Comparison of ENCODE assay signal across 20 cellular contexts in genomic region chr5:135441256-135441915, GRCh38. TPM values are rescaled to one million over a fixed set of nuclear protein-coding genes. Genes with fewer than 3 reads are reported as not detected.
DNase-seq lines count a peak whose midpoint lies in the region; ATAC-seq and TF ChIP-seq lines count a peak whose summit lies in the region.
"Had no signal": no experiment of that assay in that cellular context is flagged by ENCODE, and none has a peak within 500 bp of the region (broad histone marks: within the 10 kb centered on the region; RNA-seq: fewer than 3 reads in every experiment).

No MANE protein-coding gene starts in this region.

- intact Hi-C loops in IMR-90 (cut with micrococcal nuclease), result no loop called here

- 39% methylated on average over 8 of the region's 13 CpGs; no CpG with 5 or more reads in 1 of the 2 experiments for WGBS in IMR-90 (ENCODE audit: extremely low coverage in 2 of 2, insufficient read length in 1 of 2), 2 experiments

- peaks cover 0 to 4% (median 0%) of the 10 kb centered on the region in 11 experiments; a peak in 1 of 22 replicates for H3K36me3 ChIP-seq in BLaER1 treated with 17β-estradiol and CSF1 and Interleukin-3, amounts not matched to agents 10 nM and 100 nM
- H3K36me3 ChIP-seq in IMR-90 (ENCODE audit: control insufficient read depth, insufficient read depth, low read length), result no peaks in the 10 kb centered on the region
- H3K36me3 ChIP-seq: ascending aorta, neutrophil had no signal

- no peaks in the 10 kb centered on the region for H3K9me3 Mint-ChIP-seq in mesothelial cell of epicardium
- H3K9me3 Mint-ChIP-seq: immature natural killer cell, WTC11 had no signal

- no peaks in the 10 kb centered on the region for H3K9me3 ChIP-seq in BLaER1 treated with 17β-estradiol and CSF1 and Interleukin-3, amounts not matched to agents 10 nM and 100 nM (replicated peaks in 1 of 11)
- no peaks in the 10 kb centered on the region for H3K9me3 ChIP-seq in IMR-90 (ENCODE audit: control insufficient read depth, insufficient read depth, low read length)
- H3K9me3 ChIP-seq: ascending aorta, neutrophil had no signal

- H3K4me1 Mint-ChIP-seq in mesothelial cell of epicardium, result peaks cover 84% of the 10 kb centered on the region
- H3K4me1 Mint-ChIP-seq: WTC11 had no signal

- H2AK9ac ChIP-seq in IMR-90 (replicated peaks; ENCODE audit: low read depth, low read length, poor library complexity), result no peak overlapping the region

- ATAC-seq in IMR-90 (ENCODE audit: low read depth) (no peak), HG02973 (IDR thresholded peaks at IDR 0.05; ENCODE audit: unreplicated experiment) (no peak)
- ATAC-seq: WTC11 had no signal

- DNase-seq in IMR-90 (no peak), ecto neural progenitor cell (ENCODE audit: low spot score) (peak; percentile 41), mesothelial cell of epicardium (ENCODE audit: low spot score in 2 of 2, unreplicated experiment in 2 of 2) (no peak), pons (ENCODE audit: low spot score) (no peak), NCI-H1436 treated with DMSO at 0.1 percent for 48 hours (lab: John Stamatoyannopoulos, UW) (no peak), NCI-H510A (lab: John Stamatoyannopoulos, UW) (no peak)
- DNase-seq: activated naive CD4-positive, alpha-beta T cell treated with Interleukin-2 at 50 U/mL for 16 hours; DMS 273 treated with DMSO at 0.1 percent for 48 hours; immature natural killer cell; NCI-H1092; NCI-H2171; RPMI8226; stimulated activated CD4-positive, alpha-beta T cell treated with anti-CD3 and anti-CD28 coated beads, Interleukin-4, amount 100 ng/mL, for 4 hours had no signal

- no peaks in the 10 kb centered on the region for H4K20me1 ChIP-seq in BLaER1 treated with 17β-estradiol and CSF1 and Interleukin-3, amounts not matched to agents 10 nM and 100 nM
- no peaks in the 10 kb centered on the region for H4K20me1 ChIP-seq in IMR-90 (ENCODE audit: insufficient read depth, low read length)

- peak overlapping the region; percentile 97 for H3K27ac Mint-ChIP-seq in mesothelial cell of epicardium
- H3K27ac Mint-ChIP-seq: immature natural killer cell, WTC11 had no signal

- H2AK5ac ChIP-seq in IMR-90 (ENCODE audit: low read depth, low read length), result no peak overlapping the region

- no peak for TF ChIP-seq RAD21 in IMR-90 (IDR thresholded peaks at IDR 0.05; ENCODE audit: low read length)

- no peaks in the 10 kb centered on the region for H3K79me1 ChIP-seq in IMR-90 (ENCODE audit: low read depth in 1 of 2, low read length in 2 of 2)

- no peak overlapping the region for H3K4ac ChIP-seq in IMR-90 (ENCODE audit: low read depth, low read length)

- H3K9me1 ChIP-seq in IMR-90 (ENCODE audit: insufficient read depth, low read length), result peaks cover 9% of the 10 kb centered on the region

- no peak overlapping the region for H3K4me3 Mint-ChIP-seq in mesothelial cell of epicardium
- H3K4me3 Mint-ChIP-seq: immature natural killer cell, WTC11 had no signal

- no peak overlapping the region for H4K5ac ChIP-seq in IMR-90 (ENCODE audit: low read depth, low read length)

- POLR2A ChIA-PET in IMR-90 (lab: Charles Lee; ENCODE audit: unreplicated experiment), result no interaction called here

- H3K4me1 ChIP-seq in BLaER1 treated with 17β-estradiol and CSF1 and Interleukin-3, amounts not matched to agents 10 nM and 100 nM, result peaks cover 98 to 100% (median 100%) of the 10 kb centered on the region in 10 experiments
- H3K4me1 ChIP-seq in IMR-90 (ENCODE audit: control insufficient read depth, insufficient read depth, low read length), result peaks cover 11% of the 10 kb centered on the region

- no peak overlapping the region for H2BK20ac ChIP-seq in IMR-90 (ENCODE audit: low read depth, low read length)

- H4K91ac ChIP-seq in IMR-90 (ENCODE audit: insufficient read depth, low read depth, low read length), result no peak overlapping the region

- peak overlapping the region; percentile 60 to 99 (median 91); a peak in 21 of 22 replicates for H3K27ac ChIP-seq in BLaER1 treated with 17β-estradiol and CSF1 and Interleukin-3, amounts not matched to agents 10 nM and 100 nM
- H3K27ac ChIP-seq in IMR-90 (ENCODE audit: insufficient read depth, low read length), result no peak overlapping the region
- H3K27ac ChIP-seq: ascending aorta, neutrophil had no signal

- peak overlapping the region; percentile 44 for H2AFZ ChIP-seq in IMR-90 (replicated peaks; ENCODE audit: low read length, poor library complexity)

- dilution Hi-C loops in IMR-90 (cut with HindIII; ENCODE audit: low sequenced_read_pairs, unreplicated experiment), result no loop called here

- TF ChIP-seq POLR2A in IMR-90 (IDR thresholded peaks at IDR 0.05; ENCODE audit: low read depth, low read length), result no peak

- H3K27me3 Mint-ChIP-seq in mesothelial cell of epicardium (ENCODE audit: low read depth), result no peaks in the 10 kb centered on the region

- peak overlapping the region; percentile 48 to 88 (median 69); a peak in 19 of 22 replicates for H3K9ac ChIP-seq in BLaER1 treated with 17β-estradiol and CSF1 and Interleukin-3, amounts not matched to agents 10 nM and 100 nM
- no peak overlapping the region for H3K9ac ChIP-seq in IMR-90 (ENCODE audit: low read depth, low read length)

- peak overlapping the region in 5 of 10 experiments; percentile 7 to 38 (median 21); a peak in 5 of 20 replicates for H3K4me3 ChIP-seq in BLaER1 treated with 17β-estradiol and CSF1 and Interleukin-3, amounts not matched to agents 10 nM and 100 nM
- no peak overlapping the region for H3K4me3 ChIP-seq in IMR-90 (ENCODE audit: insufficient read depth, low read depth, low read length)
- H3K4me3 ChIP-seq: ascending aorta had no signal

- H3K18ac ChIP-seq in IMR-90 (ENCODE audit: low read depth, low read length), result no peak overlapping the region

- H3K27me3 ChIP-seq in BLaER1 treated with 17β-estradiol and CSF1 and Interleukin-3, amounts not matched to agents 10 nM and 100 nM, result no peaks in the 10 kb centered on the region
- no peaks in the 10 kb centered on the region; the same call in 1 of the 2 replicates for H3K27me3 ChIP-seq in IMR-90 (ENCODE audit: control insufficient read depth, insufficient read depth, low read length)
- H3K27me3 ChIP-seq: ascending aorta, neutrophil had no signal

- no TSS peak for BruUV-seq in IMR-90 (replicated peaks; lab: Mats Ljungman, UMichigan)

- no peak overlapping the region for H2BK120ac ChIP-seq in IMR-90 (ENCODE audit: low read depth, low read length)

- H3K36me3 Mint-ChIP-seq in mesothelial cell of epicardium, result no peaks in the 10 kb centered on the region
- H3K36me3 Mint-ChIP-seq: immature natural killer cell, WTC11 had no signal

- H2BK15ac ChIP-seq in IMR-90 (ENCODE audit: low read depth, low read length), result no peak overlapping the region

- H3K14ac ChIP-seq in IMR-90 (replicated peaks; ENCODE audit: low read depth, low read length), result no peak overlapping the region

- CTCF ChIA-PET in IMR-90 (lab: Yijun Ruan, JAX), result interaction anchor here (1.3 to 1.4 kb wide), 3 partner anchors 15 to 124 kb away, joined by 3 read pairs; no protein-coding TSS in a partner anchor

- H3K56ac ChIP-seq in IMR-90 (ENCODE audit: extremely low read depth, insufficient read depth, low read length), result no peak overlapping the region

- TF ChIP-seq CTCF in IMR-90 (conservative IDR thresholded peaks at IDR 0.05; ENCODE audit: low read depth, low read length) (no peak), mesothelial cell of epicardium (IDR thresholded peaks at IDR 0.05; ENCODE audit: unreplicated experiment) (no peak)

- no peak overlapping the region for H3K23ac ChIP-seq in IMR-90 (ENCODE audit: low read depth, low read length)

- in situ Hi-C loops in IMR-90 (cut with MboI; ENCODE audit: low sequenced_read_pairs), result no loop called here

- H2BK5ac ChIP-seq in IMR-90 (ENCODE audit: low read depth, low read length, poor library complexity, severe bottlenecking), result no peak overlapping the region

- no peak overlapping the region for H4K8ac ChIP-seq in IMR-90 (ENCODE audit: low read depth in 2 of 2, low read length in 2 of 2)

- peak overlapping the region; percentile 86 to 97 (median 91) for H3K4me2 ChIP-seq in BLaER1 treated with 17β-estradiol and CSF1 and Interleukin-3, amounts not matched to agents 10 nM and 100 nM
- H3K4me2 ChIP-seq in IMR-90 (ENCODE audit: low read depth, low read length), result no peak overlapping the region

TF ChIP-seq in IMR-90, 13 proteins besides CTCF, POLR2A, EP300 and RAD21:
- no peak for TF ChIP-seq BHLHE40 (IDR thresholded peaks at IDR 0.05; ENCODE audit: low read depth, low read length)
- TF ChIP-seq, protein P1, sequence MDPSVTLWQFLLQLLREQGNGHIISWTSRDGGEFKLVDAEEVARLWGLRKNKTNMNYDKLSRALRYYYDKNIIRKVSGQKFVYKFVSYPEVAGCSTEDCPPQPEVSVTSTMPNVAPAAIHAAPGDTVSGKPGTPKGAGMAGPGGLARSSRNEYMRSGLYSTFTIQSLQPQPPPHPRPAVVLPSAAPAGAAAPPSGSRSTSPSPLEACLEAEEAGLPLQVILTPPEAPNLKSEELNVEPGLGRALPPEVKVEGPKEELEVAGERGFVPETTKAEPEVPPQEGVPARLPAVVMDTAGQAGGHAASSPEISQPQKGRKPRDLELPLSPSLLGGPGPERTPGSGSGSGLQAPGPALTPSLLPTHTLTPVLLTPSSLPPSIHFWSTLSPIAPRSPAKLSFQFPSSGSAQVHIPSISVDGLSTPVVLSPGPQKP (IDR thresholded peaks at IDR 0.05; ENCODE audit: borderline replicate concordance, low read depth, low read length), result no peak

RNA-seq across cellular contexts. Expression of gene DCANP1, which starts 5.8 kb away (rescaled TPM):
- total RNA-seq in IMR-90 (2012; rRNA removed) (not detected in 2 replicates), mesothelial cell of epicardium (not detected in 3 replicates)
- not detected in 2 replicates for polyA plus RNA-seq in IMR-90 (2012; rRNA removed)
- not detected in 2 replicates for polyA plus RNA-seq in IMR-90 (2012; cell fraction: cytosol; rRNA removed)
- not detected in 2 replicates for polyA plus RNA-seq in IMR-90 (2012; cell fraction: nucleus; rRNA removed; ENCODE audit: low replicate concordance)
- total RNA-seq: ascending aorta; endothelial cell of umbilical vein; T-helper 1 cell treated with Interleukin-12 subunit alpha and Interleukin-12 subunit beta and Interleukin-4 antibody, amounts not matched to agents 30 ng/mL and 1 ng/mL, for 36 hours; WTC11 had no signal
- polyA plus RNA-seq: endothelial cell of umbilical vein had no signal

RNA-seq across cellular contexts. Expression of gene TIFAB, which starts 10.8 kb away (rescaled TPM):
- total RNA-seq in IMR-90 (2012; rRNA removed) (not detected in 2 replicates), mesothelial cell of epicardium (not detected in 3 replicates)
- not detected in 2 replicates for polyA plus RNA-seq in IMR-90 (2012; rRNA removed)
- not detected in 2 replicates for polyA plus RNA-seq in IMR-90 (2012; cell fraction: cytosol; rRNA removed)
- not detected in 2 replicates for polyA plus RNA-seq in IMR-90 (2012; cell fraction: nucleus; rRNA removed; ENCODE audit: low replicate concordance)
- total RNA-seq: ascending aorta; endothelial cell of umbilical vein; T-helper 1 cell treated with Interleukin-12 subunit alpha and Interleukin-12 subunit beta and Interleukin-4 antibody, amounts not matched to agents 30 ng/mL and 1 ng/mL, for 36 hours; WTC11 had no signal
- polyA plus RNA-seq: endothelial cell of umbilical vein had no signal

RNA-seq across cellular contexts. Expression of gene MACROH2A1, which starts 42.4 kb away (rescaled TPM):
- total RNA-seq in IMR-90 (2012; rRNA removed), result 126 and 141 TPM in 2 replicates
- polyA plus RNA-seq in IMR-90 (2012; rRNA removed), result 122 and 132 TPM in 2 replicates
- polyA plus RNA-seq in IMR-90 (2012; cell fraction: cytosol; rRNA removed), result 111 and 126 TPM in 2 replicates
- polyA plus RNA-seq in IMR-90 (2012; cell fraction: nucleus; rRNA removed; ENCODE audit: low replicate concordance), result 211 and 389 TPM in 2 replicates
- total RNA-seq in mesothelial cell of epicardium, result 261 to 276 TPM (median 265 TPM) in 3 replicates
